Comparison of ENCODE assay signal across 9 cellular contexts in genomic region chr1:206575894-206576737, GRCh38. TPM values are rescaled to one million over a fixed set of nuclear protein-coding genes. Genes with fewer than 3 reads are reported as not detected.
A peak's percentile ranks its signal among the peaks of the same experiment; 100 is the strongest.
DNase-seq lines count a peak whose midpoint lies in the region; TF ChIP-seq lines count a peak whose summit lies in the region.
"Had no signal": no experiment of that assay in that cellular context is flagged by ENCODE, and none has a peak within 500 bp of the region (broad histone marks: within the 10 kb centered on the region; RNA-seq: fewer than 3 reads in every experiment).

No MANE protein-coding gene starts in this region.

- 81 to 88% methylated on average over 2 to 3 of the region's 3 CpGs for WGBS in esophagus squamous epithelium, 2 donors

- H3K36me3 ChIP-seq in Peyer's patch = no peaks in the 10 kb centered on the region
- H3K36me3 ChIP-seq in esophagus squamous epithelium = peaks cover 0 to 22% (median 0%) of the 10 kb centered on the region in 3 donors

- no peak for DNase-seq in activated naive CD4-positive, alpha-beta T cell treated with anti-CD3 and anti-CD28 coated beads, Interleukin-2, amount 10 ng/mL, durations not matched to agents 7 days and 5 days
- DNase-seq in activated naive CD4-positive, alpha-beta T cell treated with anti-CD3 and anti-CD28 coated beads, Interleukin-2, amount 50 U/mL, for 16 hours = no peak
- DNase-seq in Peyer's patch (no peak), esophagus squamous epithelium (lab: John Stamatoyannopoulos, UW) (no peak), foreskin melanocyte (no peak), SIG-M5 treated with dmso at 0.1 percent for 504 hours (lab: John Stamatoyannopoulos, UW; ENCODE audit: unreplicated experiment) (no peak), A172 (ENCODE audit: low spot score) (no peak)
- DNase-seq: NCI-H774 had no signal

- peaks cover 100% of the 10 kb centered on the region for H3K4me1 Mint-ChIP-seq in activated naive CD4-positive, alpha-beta T cell treated with anti-CD3 and anti-CD28 coated beads, Interleukin-2, amount 10 ng/mL, durations not matched to agents 7 days and 5 days

- peak overlapping the region; percentile 60 for H3K4me3 Mint-ChIP-seq in activated naive CD4-positive, alpha-beta T cell treated with anti-CD3 and anti-CD28 coated beads, Interleukin-2, amount 10 ng/mL, durations not matched to agents 7 days and 5 days

- TF ChIP-seq POLR2A in Peyer's patch (IDR thresholded peaks at IDR 0.05) = no peak
- TF ChIP-seq POLR2A in esophagus squamous epithelium (IDR thresholded peaks at IDR 0.05) = peak in 1 of 4 donors; percentile 12

- peak overlapping the region in 1 of 4 donors; percentile 6 for H3K4me3 ChIP-seq in Peyer's patch
- H3K4me3 ChIP-seq in esophagus squamous epithelium = no peak overlapping the region

- CTCF ChIA-PET in activated naive CD4-positive, alpha-beta T cell treated with anti-CD3 and anti-CD28 coated beads, Interleukin-2, amount 10 ng/mL, durations not matched to agents 7 days and 5 days (lab: Charles Lee) = interaction anchor here (1.0 to 11.8 kb wide), 4 partner anchors 8 to 30 kb away, joined by 3 to 414 read pairs (median 10); no protein-coding TSS in a partner anchor

- H3K27me3 Mint-ChIP-seq in activated naive CD4-positive, alpha-beta T cell treated with anti-CD3 and anti-CD28 coated beads, Interleukin-2, amount 10 ng/mL, durations not matched to agents 7 days and 5 days = no peaks in the 10 kb centered on the region

- H3K27ac Mint-ChIP-seq in activated naive CD4-positive, alpha-beta T cell treated with anti-CD3 and anti-CD28 coated beads, Interleukin-2, amount 10 ng/mL, durations not matched to agents 7 days and 5 days = peak overlapping the region; percentile 95

- H3K27ac ChIP-seq in Peyer's patch (peak overlapping the region; percentile 77 to 86 (median 82)), esophagus squamous epithelium (peak overlapping the region; percentile 56 to 81 (median 72)), temporal lobe (ENCODE audit: low read depth, low read length) (peak overlapping the region; percentile 48)

- TF ChIP-seq CTCF in Peyer's patch (IDR thresholded peaks at IDR 0.05) = no peak
- no peak for TF ChIP-seq CTCF in esophagus squamous epithelium (IDR thresholded peaks at IDR 0.05)

- H3K27me3 ChIP-seq in Peyer's patch (no peaks in the 10 kb centered on the region), esophagus squamous epithelium (no peaks in the 10 kb centered on the region)

- H3K36me3 Mint-ChIP-seq in activated naive CD4-positive, alpha-beta T cell treated with anti-CD3 and anti-CD28 coated beads, Interleukin-2, amount 10 ng/mL, durations not matched to agents 7 days and 5 days = peaks cover 79% of the 10 kb centered on the region

- intact Hi-C loops in esophagus squamous epithelium (cut with DNase I) = no loop called here

- H3K4me1 ChIP-seq in Peyer's patch (peaks cover 0 to 53% (median 30%) of the 10 kb centered on the region in 4 donors), esophagus squamous epithelium (peaks cover 23 to 61% (median 24%) of the 10 kb centered on the region in 3 donors)

- H3K9me3 ChIP-seq in Peyer's patch (no peaks in the 10 kb centered on the region), esophagus squamous epithelium (no peaks in the 10 kb centered on the region)

- H3K9me3 Mint-ChIP-seq in activated naive CD4-positive, alpha-beta T cell treated with anti-CD3 and anti-CD28 coated beads, Interleukin-2, amount 10 ng/mL, durations not matched to agents 7 days and 5 days = no peaks in the 10 kb centered on the region

RNA-seq across cellular contexts. Expression of gene EIF2D, which starts 36.1 kb away (rescaled TPM):
- total RNA-seq in Peyer's patch = 10 to 100 TPM; 20.0 to 66.0 (median 34.9) TPM
- total RNA-seq in esophagus squamous epithelium = 10 to 100 TPM; 26.8 to 54.4 (median 42.2) TPM
- 13.3 TPM for total RNA-seq in temporal lobe
- 53.6 and 54.7 TPM in 2 replicates for total RNA-seq in A172 (2014; rRNA removed; shearing (Covaris generic))

RNA-seq across cellular contexts. Expression of gene DYRK3, which starts 59.2 kb away (rescaled TPM):
- total RNA-seq in Peyer's patch = 1 to 10 TPM in 1 of 4 donors, under 1 TPM in 2, not detected in 1; 0.67 to 3.3 (median 0.85) TPM
- 1 to 10 TPM; 2.5 to 9.1 (median 4.0) TPM for total RNA-seq in esophagus squamous epithelium
- total RNA-seq in temporal lobe = 12.8 TPM
- total RNA-seq in A172 (2014; rRNA removed; shearing (Covaris generic)) = 26.8 and 32.8 TPM in 2 replicates
